In genomic region chr16:87543436-87544191, GRCh38 we compare ENCODE assay signal across 16 cellular contexts. TPM values are rescaled to one million over a fixed set of nuclear protein-coding genes. Genes with fewer than 3 reads are reported as not detected.
A peak's percentile ranks its signal among the peaks of the same experiment; 100 is the strongest.
DNase-seq lines count a peak whose midpoint lies in the region; ATAC-seq and TF ChIP-seq lines count a peak whose summit lies in the region.
"Had no signal": no experiment of that assay in that cellular context is flagged by ENCODE, and none has a peak within 500 bp of the region (broad histone marks: within the 10 kb centered on the region; RNA-seq: fewer than 3 reads in every experiment).

No MANE protein-coding gene starts in this region.

- peaks cover 21% of the 10 kb centered on the region for H3K4me1 Mint-ChIP-seq in GM23338
- peaks cover 8% of the 10 kb centered on the region for H3K4me1 Mint-ChIP-seq in activated naive CD4-positive, alpha-beta T cell treated with anti-CD3 and anti-CD28 coated beads for 36 hours (ENCODE audit: low read depth)

- H3K36me3 ChIP-seq in GM23338 (ENCODE audit: insufficient read depth) = no peaks in the 10 kb centered on the region
- H3K36me3 ChIP-seq in breast epithelium = no peaks in the 10 kb centered on the region
- H3K36me3 ChIP-seq: ascending aorta, SJSA1 had no signal

- peaks cover 13% of the 10 kb centered on the region for H3K27me3 Mint-ChIP-seq in GM23338 (ENCODE audit: insufficient read depth, low read depth, poor library complexity)
- H3K27me3 Mint-ChIP-seq in activated naive CD4-positive, alpha-beta T cell treated with anti-CD3 and anti-CD28 coated beads for 36 hours (ENCODE audit: low read depth) = peaks cover 26% of the 10 kb centered on the region

- no peak overlapping the region for H3K4me3 ChIP-seq in GM23338
- no peak overlapping the region for H3K4me3 ChIP-seq in breast epithelium
- H3K4me3 ChIP-seq: ascending aorta, SJSA1 had no signal

- TF ChIP-seq POLR2A in breast epithelium (IDR thresholded peaks at IDR 0.05) = no peak

- H3K27me3 ChIP-seq in GM23338 (ENCODE audit: insufficient read depth) (no peaks in the 10 kb centered on the region), breast epithelium (peaks cover 0 to 28% of the 10 kb centered on the region in 2 donors)
- H3K27me3 ChIP-seq: ascending aorta, SJSA1 had no signal

- H3K4me1 ChIP-seq in GM23338 (ENCODE audit: insufficient read depth) (peaks cover 3% of the 10 kb centered on the region; the same call in 1 of the 2 replicates), breast epithelium (no peaks in the 10 kb centered on the region)

- CTCF ChIA-PET in activated naive CD4-positive, alpha-beta T cell treated with anti-CD3 and anti-CD28 coated beads for 36 hours (lab: Charles Lee) = no interaction called here

- no peak overlapping the region for H3K4me2 ChIP-seq in GM23338

- ATAC-seq in GM23338 (no peak; the same call in 2 of the 3 replicates), HG02798 (IDR thresholded peaks at IDR 0.05; ENCODE audit: poor library complexity, unreplicated experiment) (no peak)

- peak in 1 of 2 experiments; percentile 41; a peak in 2 of 4 replicates for TF ChIP-seq CTCF in GM23338 (conservative IDR thresholded peaks at IDR 0.05; ENCODE audit: low read depth in 2 of 2)
- TF ChIP-seq CTCF in breast epithelium (IDR thresholded peaks at IDR 0.05) = no peak

- H4K20me1 ChIP-seq in GM23338 (replicated peaks; ENCODE audit: insufficient read depth) = no peaks in the 10 kb centered on the region

- H3K27ac Mint-ChIP-seq in GM23338 = no peak overlapping the region
- no peak overlapping the region for H3K27ac Mint-ChIP-seq in activated naive CD4-positive, alpha-beta T cell treated with anti-CD3 and anti-CD28 coated beads for 36 hours

- no peaks in the 10 kb centered on the region for H3F3A ChIP-seq in GM23338 (replicated peaks; ENCODE audit: low read depth)

- H2AFZ ChIP-seq in GM23338 = peak overlapping the region; percentile 88; the same call in 1 of the 2 replicates

- no peak overlapping the region for H3K4me3 Mint-ChIP-seq in GM23338
- no peak overlapping the region for H3K4me3 Mint-ChIP-seq in activated naive CD4-positive, alpha-beta T cell treated with anti-CD3 and anti-CD28 coated beads for 36 hours

- peaks cover 7 to 10% of the 10 kb centered on the region in 2 donors for H3K9me3 ChIP-seq in breast epithelium

- intact Hi-C loops in activated naive CD4-positive, alpha-beta T cell treated with anti-CD3 and anti-CD28 coated beads for 36 hours (cut with micrococcal nuclease) = loop anchor here (2.0 to 5.0 kb wide), 2 partner anchors 127 to 151 kb away; partner anchors contain the start of gene MAP1LC3B
- intact Hi-C loops in breast epithelium (cut with DNase I; ENCODE audit: low total_unique reads) = no loop called here

- peak; percentile 27 for DNase-seq in activated CD4-positive, alpha-beta T cell treated with anti-CD3 and anti-CD28 coated beads for 48 hours
- no peak for DNase-seq in activated CD4-positive, alpha-beta T cell treated with anti-CD3 and anti-CD28 coated beads, Interleukin-2, amount 50 U/mL, for 1 hour
- DNase-seq in GM23338 (ENCODE audit: low spot score) (no peak), left kidney (ENCODE audit: low read depth, low spot score) (peak; percentile 39), COLO829 (ENCODE audit: low spot score) (no peak), breast epithelium (ENCODE audit: low spot score in 2 of 2) (no peak)
- peak; percentile 54 for DNase-seq in activated naive CD4-positive, alpha-beta T cell treated with anti-CD3 and anti-CD28 coated beads for 36 hours
- DNase-seq: effector CD4-positive, alpha-beta T cell; foreskin melanocyte; mesenchymal stem cell; NCI-H2081 treated with DMSO at 0.1 percent for 48 hours; NCI-H774 had no signal

- H3K27ac ChIP-seq in GM23338 (ENCODE audit: low read depth) (no peak overlapping the region), breast epithelium (no peak overlapping the region)
- H3K27ac ChIP-seq: ascending aorta, SJSA1 had no signal

- H3K9me3 Mint-ChIP-seq in GM23338 = peaks cover 15% of the 10 kb centered on the region
- H3K9me3 Mint-ChIP-seq in activated naive CD4-positive, alpha-beta T cell treated with anti-CD3 and anti-CD28 coated beads for 36 hours = no peaks in the 10 kb centered on the region

- H3K9me2 ChIP-seq in GM23338 (ENCODE audit: insufficient read depth) = no peaks in the 10 kb centered on the region

- peaks cover 11% of the 10 kb centered on the region; the same call in 2 of the 3 replicates for H3K36me3 Mint-ChIP-seq in GM23338 (ENCODE audit: low read depth)
- no peaks in the 10 kb centered on the region for H3K36me3 Mint-ChIP-seq in activated naive CD4-positive, alpha-beta T cell treated with anti-CD3 and anti-CD28 coated beads for 36 hours (ENCODE audit: low read depth)

- H3K79me2 ChIP-seq in GM23338 (replicated peaks; ENCODE audit: insufficient read depth) = no peaks in the 10 kb centered on the region

TF ChIP-seq in GM23338, 12 proteins besides CTCF, POLR2A, EP300 and RAD21 (continues in another document):
- TF ChIP-seq POLR2AphosphoS5 (IDR thresholded peaks at IDR 0.05; ENCODE audit: low read depth) (no peak), EZH2phosphoT487 (IDR thresholded peaks at IDR 0.05; ENCODE audit: unreplicated experiment) (no peak), JUNB (IDR thresholded peaks at IDR 0.05; ENCODE audit: unreplicated experiment) (no peak), STAT1 (IDR thresholded peaks at IDR 0.05; ENCODE audit: unreplicated experiment) (no peak), ZNF114 (CRISPR knock-in tag; IDR thresholded peaks at IDR 0.05) (no peak), NANOG (IDR thresholded peaks at IDR 0.05; ENCODE audit: borderline replicate concordance) (no peak), ETS1 (IDR thresholded peaks at IDR 0.05) (no peak), CREB1 (CRISPR knock-in tag; IDR thresholded peaks at IDR 0.05; ENCODE audit: low read depth) (no peak), ZNF331 (CRISPR knock-in tag; IDR thresholded peaks at IDR 0.05; ENCODE audit: low read depth) (no peak), EZH2 (IDR thresholded peaks at IDR 0.05; ENCODE audit: low read depth, unreplicated experiment) (no peak), REST (IDR thresholded peaks at IDR 0.05; ENCODE audit: unreplicated experiment) (no peak)

RNA-seq across cellular contexts. Expression of gene ZCCHC14, which starts 50.8 kb away (rescaled TPM):
- 22.4 and 31.2 TPM in 2 replicates for total RNA-seq in GM23338 (2014; rRNA removed; shearing (Covaris generic))
- 6.8 and 7.6 TPM in 2 replicates for polyA plus RNA-seq in GM23338 (2016; fragmentation: Nextera tagmentation; extraction: Ambion mirVana)
- 10 to 100 TPM; 12.4 to 13.9 TPM for total RNA-seq in activated naive CD4-positive, alpha-beta T cell treated with anti-CD3 and anti-CD28 coated beads for 36 hours
- 10 to 100 TPM; 15.2 to 21.0 (median 18.7) TPM for total RNA-seq in breast epithelium

RNA-seq across cellular contexts. Expression of gene JPH3, which starts 58.7 kb away (rescaled TPM):
- 35.2 and 38.3 TPM in 2 replicates for total RNA-seq in GM23338 (2014; rRNA removed; shearing (Covaris generic))
- 8.4 and 8.8 TPM in 2 replicates for polyA plus RNA-seq in GM23338 (2016; fragmentation: Nextera tagmentation; extraction: Ambion mirVana)
- under 1 TPM; 0.07 to 0.14 TPM for total RNA-seq in activated naive CD4-positive, alpha-beta T cell treated with anti-CD3 and anti-CD28 coated beads for 36 hours
- total RNA-seq in breast epithelium = under 1 TPM in 1 of 3 donors, not detected in 2; 0.33 TPM
- total RNA-seq: ascending aorta, MCF 10A had no signal

Comparison
In these comparisons a context has a peak if more than half of its experiments do, and no peak if none do; other contexts are left out.
1. DNase-seq: peak in activated CD4-positive, alpha-beta T cell treated with anti-CD3 and anti-CD28 coated beads for 48 hours (single experiment), activated naive CD4-positive, alpha-beta T cell treated with anti-CD3 and anti-CD28 coated beads for 36 hours (single experiment) and left kidney (single experiment); none in activated CD4-positive, alpha-beta T cell treated with anti-CD3 and anti-CD28 coated beads, Interleukin-2, amount 50 U/mL, for 1 hour (single experiment), GM23338 (single experiment), COLO829 (single experiment) and breast epithelium (0 of 2).
2. RNA of gene JPH3, which starts 58.7 kb away (total RNA-seq): 35.2 to 38.3 TPM in GM23338; 0.07 to 0.14 TPM in activated naive CD4-positive, alpha-beta T cell treated with anti-CD3 and anti-CD28 coated beads for 36 hours and 0.33 TPM in breast epithelium; every median in the first group is over 10 times any median in the second.